9 cellular contexts compared by ENCODE assay signal in the genomic region with DNA sequence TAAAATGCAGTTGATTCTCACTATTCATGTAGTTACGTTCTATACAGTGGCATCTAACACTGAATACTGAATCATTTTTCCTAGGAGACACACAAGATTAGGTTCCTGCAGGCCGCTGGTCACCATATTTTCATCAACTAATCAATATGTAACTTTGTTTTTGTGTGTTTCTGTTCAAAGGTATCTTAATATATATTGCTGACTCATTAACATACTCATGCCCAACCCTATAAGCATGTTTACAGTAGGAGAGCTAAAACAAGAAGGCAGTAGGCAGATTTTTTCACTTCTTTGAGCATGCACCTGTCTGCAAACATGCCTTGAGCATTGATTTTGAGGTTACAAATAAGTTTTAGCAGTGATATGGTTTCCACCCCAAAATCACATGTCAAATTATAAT. TPM values are rescaled to one million over a fixed set of nuclear protein-coding genes. Genes with fewer than 3 reads are reported as not detected.
"Had no signal": no experiment of that assay in that cellular context is flagged by ENCODE, and none has a peak within 500 bp of the region (broad histone marks: within the 10 kb centered on the region; RNA-seq: fewer than 3 reads in every experiment).

No MANE protein-coding gene starts in this region.

- DNase-seq: H9, HCEC 1CT, KG1 had no signal

- H3K27ac ChIP-seq: HL-60 had no signal

- ATAC-seq: GM23338 had no signal

- H3K4me2 ChIP-seq: GM23338 had no signal

- H2AFZ ChIP-seq: GM23338 had no signal

- H3K4me3 ChIP-seq: GM23338 had no signal

- FAIRE-seq: H1, H54 had no signal

RNA-seq across cellular contexts. Expression of gene CNGA3, which starts 30.3 kb away (rescaled TPM):
- total RNA-seq: GM23338, H1, H9, HT1080 had no signal
- polyA plus RNA-seq: GM23338, IgD-negative memory B cell had no signal
